In genomic region chr11:123103326-123103980, GRCh38 we compare ENCODE assay signal across 8 cellular contexts. TPM values are rescaled to one million over a fixed set of nuclear protein-coding genes. Genes with fewer than 3 reads are reported as not detected.
DNase-seq lines count a peak whose midpoint lies in the region; ATAC-seq and TF ChIP-seq lines count a peak whose summit lies in the region.

No MANE protein-coding gene starts in this region.

- H3K27me3 ChIP-seq in naive thymus-derived CD4-positive, alpha-beta T cell (ENCODE audit: control insufficient read depth in 2 of 2, insufficient read depth in 2 of 2, low read length in 2 of 2) = no peaks in the 10 kb centered on the region

- H3K4me1 Mint-ChIP-seq in CD14-positive monocyte = peaks cover 4% of the 10 kb centered on the region
- H3K4me1 Mint-ChIP-seq in activated CD4-positive, alpha-beta memory T cell treated with anti-CD3 and anti-CD28 coated beads, Interleukin-2, amount 10 ng/mL, durations not matched to agents 7 days and 5 days = peaks cover 14% of the 10 kb centered on the region
- peaks cover 16 to 43% (median 38%) of the 10 kb centered on the region in 7 donors for H3K4me1 Mint-ChIP-seq in naive thymus-derived CD4-positive, alpha-beta T cell

- CTCF ChIA-PET in activated CD4-positive, alpha-beta memory T cell treated with anti-CD3 and anti-CD28 coated beads, Interleukin-2, amount 10 ng/mL, durations not matched to agents 7 days and 5 days (lab: Charles Lee) = interaction anchor here (0.6 to 13.6 kb wide), 26 partner anchors 8 to 473 kb away, joined by 3 to 109 read pairs (median 6); partner anchors contain the start of gene HSPA8
- CTCF ChIA-PET in naive thymus-derived CD4-positive, alpha-beta T cell (lab: Charles Lee) = interaction anchor here (0.7 to 6.7 kb wide), 17 partner anchors 8 to 494 kb away, joined by 3 to 119 read pairs (median 4); partner anchors contain the start of gene HSPA8

- H3K27ac ChIP-seq in naive thymus-derived CD4-positive, alpha-beta T cell (ENCODE audit: low read depth, low read length) = no peak overlapping the region

- peak; percentile 76 for ATAC-seq in naive thymus-derived CD4-positive, alpha-beta T cell
- no peak for ATAC-seq in GM19463 (IDR thresholded peaks at IDR 0.05; ENCODE audit: unreplicated experiment)

- POLR2A ChIA-PET in activated CD4-positive, alpha-beta memory T cell treated with anti-CD3 and anti-CD28 coated beads, Interleukin-2, amount 10 ng/mL, durations not matched to agents 7 days and 5 days (lab: Charles Lee) = interaction anchor here (0.6 to 7.1 kb wide), 7 partner anchors 15 to 144 kb away, joined by 3 to 51 read pairs (median 3); partner anchors contain the start of gene HSPA8
- POLR2A ChIA-PET in naive thymus-derived CD4-positive, alpha-beta T cell (lab: Charles Lee) = interaction anchor here (0.6 to 19.7 kb wide), 7 partner anchors 12 to 144 kb away, joined by 3 to 532 read pairs (median 13); partner anchors contain the start of gene HSPA8

- peaks cover 0 to 15% of the 10 kb centered on the region in 2 donors for H3K4me1 ChIP-seq in naive thymus-derived CD4-positive, alpha-beta T cell (ENCODE audit: control insufficient read depth in 2 of 2, insufficient read depth in 2 of 2, low read length in 2 of 2)

- H3K9me3 ChIP-seq in naive thymus-derived CD4-positive, alpha-beta T cell (ENCODE audit: control insufficient read depth in 2 of 3, low read length in 3 of 3) = no peaks in the 10 kb centered on the region

- peaks cover 6 to 7% (median 6%) of the 10 kb centered on the region in 3 donors for H3K27me3 Mint-ChIP-seq in CD14-positive monocyte (ENCODE audit: low read depth in 3 of 3)
- no peaks in the 10 kb centered on the region for H3K27me3 Mint-ChIP-seq in activated CD4-positive, alpha-beta memory T cell treated with anti-CD3 and anti-CD28 coated beads, Interleukin-2, amount 10 ng/mL, durations not matched to agents 7 days and 5 days
- H3K27me3 Mint-ChIP-seq in naive thymus-derived CD4-positive, alpha-beta T cell = peaks cover 0 to 7% (median 0%) of the 10 kb centered on the region in 5 donors

- peak; percentile 68 for TF ChIP-seq CTCF in CD14-positive monocyte (IDR thresholded peaks at IDR 0.05)

- no peaks in the 10 kb centered on the region for H3K9me3 Mint-ChIP-seq in CD14-positive monocyte
- H3K9me3 Mint-ChIP-seq in activated CD4-positive, alpha-beta memory T cell treated with anti-CD3 and anti-CD28 coated beads, Interleukin-2, amount 10 ng/mL, durations not matched to agents 7 days and 5 days = no peaks in the 10 kb centered on the region
- H3K9me3 Mint-ChIP-seq in naive thymus-derived CD4-positive, alpha-beta T cell = no peaks in the 10 kb centered on the region

- H3K36me3 ChIP-seq in naive thymus-derived CD4-positive, alpha-beta T cell (ENCODE audit: control insufficient read depth in 2 of 3, insufficient read depth in 3 of 3, low read length in 3 of 3) = no peaks in the 10 kb centered on the region

- DNase-seq in CD14-positive monocyte (ENCODE audit: low spot score) (no peak), H4 (ENCODE audit: low spot score) (peak; percentile 53), NCI-H446 (lab: John Stamatoyannopoulos, UW) (peak; percentile 88 to 97), fibroblast of gingiva (ENCODE audit: low read depth) (peak; percentile 87)
- peak; percentile 36 for DNase-seq in activated CD4-positive, alpha-beta memory T cell treated with anti-CD3 and anti-CD28 coated beads, Interleukin-2, amount 10 ng/mL, durations not matched to agents 7 days and 5 days
- peak in 7 of 9 donors; percentile 38 to 63 (median 51) for DNase-seq in naive thymus-derived CD4-positive, alpha-beta T cell
- no peak for DNase-seq in NK-92 treated with Interleukin-12 subunit alpha and Interleukin-12 subunit beta, amount 100 ng/mL, for 24 hours (lab: John Stamatoyannopoulos, UW)

- H3K4me3 ChIP-seq in naive thymus-derived CD4-positive, alpha-beta T cell (ENCODE audit: low read length) = no peak overlapping the region

- H3K36me3 Mint-ChIP-seq in CD14-positive monocyte = no peaks in the 10 kb centered on the region
- H3K36me3 Mint-ChIP-seq in activated CD4-positive, alpha-beta memory T cell treated with anti-CD3 and anti-CD28 coated beads, Interleukin-2, amount 10 ng/mL, durations not matched to agents 7 days and 5 days (ENCODE audit: low read depth) = no peaks in the 10 kb centered on the region
- peaks cover 0 to 6% (median 0%) of the 10 kb centered on the region in 5 donors for H3K36me3 Mint-ChIP-seq in naive thymus-derived CD4-positive, alpha-beta T cell

- no peak overlapping the region for H3K27ac Mint-ChIP-seq in CD14-positive monocyte
- H3K27ac Mint-ChIP-seq in activated CD4-positive, alpha-beta memory T cell treated with anti-CD3 and anti-CD28 coated beads, Interleukin-2, amount 10 ng/mL, durations not matched to agents 7 days and 5 days = no peak overlapping the region
- H3K27ac Mint-ChIP-seq in naive thymus-derived CD4-positive, alpha-beta T cell = peak overlapping the region in 8 of 9 donors; percentile 8 to 91 (median 51)

- intact Hi-C loops in CD14-positive monocyte (cut with micrococcal nuclease) = no loop called here
- intact Hi-C loops in naive thymus-derived CD4-positive, alpha-beta T cell (cut with micrococcal nuclease) = loop anchor here (1.0 to 10.0 kb wide), 9 partner anchors 16 to 451 kb away; partner anchors contain the start of gene HSPA8 (in 2 of the 2)

- H3K4me3 Mint-ChIP-seq in CD14-positive monocyte = no peak overlapping the region
- H3K4me3 Mint-ChIP-seq in activated CD4-positive, alpha-beta memory T cell treated with anti-CD3 and anti-CD28 coated beads, Interleukin-2, amount 10 ng/mL, durations not matched to agents 7 days and 5 days = no peak overlapping the region
- peak overlapping the region in 5 of 10 donors; percentile 14 to 63 (median 14) for H3K4me3 Mint-ChIP-seq in naive thymus-derived CD4-positive, alpha-beta T cell

RNA-seq across cellular contexts. Expression of gene HSPA8, which starts 41.5 kb away (rescaled TPM):
- polyA plus RNA-seq in CD14-positive monocyte = 100 to 1,000 TPM; 511 to 531 TPM
- 3,716 and 4,248 TPM in 2 replicates for total RNA-seq in H4 (2014; rRNA removed; shearing (Covaris generic))
- 1,000 to 10,000 TPM; 1,570 to 1,577 TPM for total RNA-seq in activated CD4-positive, alpha-beta memory T cell treated with anti-CD3 and anti-CD28 coated beads, Interleukin-2, amount 10 ng/mL, durations not matched to agents 7 days and 5 days
- 1,000 to 10,000 TPM in 1 of 5 experiments, 100 to 1,000 TPM in 4; 763 to 2,366 (median 830) TPM for total RNA-seq in naive thymus-derived CD4-positive, alpha-beta T cell
- 1,000 to 10,000 TPM; 1,206 to 1,808 TPM for polyA plus RNA-seq in naive thymus-derived CD4-positive, alpha-beta T cell

Comparison
In these comparisons a context has a peak if more than half of its experiments do, and no peak if none do; other contexts are left out.
1. DNase-seq: peak in H4 (single experiment), NCI-H446 (2 of 2), activated CD4-positive, alpha-beta memory T cell treated with anti-CD3 and anti-CD28 coated beads, Interleukin-2, amount 10 ng/mL, durations not matched to agents 7 days and 5 days (single experiment), fibroblast of gingiva (single experiment) and naive thymus-derived CD4-positive, alpha-beta T cell (7 of 9); none in CD14-positive monocyte (single experiment) and NK-92 treated with Interleukin-12 subunit alpha and Interleukin-12 subunit beta, amount 100 ng/mL, for 24 hours (single experiment).
2. H3K27ac Mint-ChIP-seq: peak in naive thymus-derived CD4-positive, alpha-beta T cell (8 of 9); none in CD14-positive monocyte (0 of 7) and activated CD4-positive, alpha-beta memory T cell treated with anti-CD3 and anti-CD28 coated beads, Interleukin-2, amount 10 ng/mL, durations not matched to agents 7 days and 5 days (single experiment).
3. intact Hi-C loops: an anchor here in naive thymus-derived CD4-positive, alpha-beta T cell (1.0 to 10.0 kb wide); none called in CD14-positive monocyte.